ENCODE assay signal across 8 cellular contexts in genomic region chr15:40782609-40783227, GRCh38. TPM values are rescaled to one million over a fixed set of nuclear protein-coding genes. Genes with fewer than 3 reads are reported as not detected.
DNase-seq lines count a peak whose midpoint lies in the region; ATAC-seq and TF ChIP-seq lines count a peak whose summit lies in the region.

No MANE protein-coding gene starts in this region.

- H3K9me3 ChIP-seq in OCI-LY3 (ENCODE audit: insufficient read depth, low read length) (no peaks in the 10 kb centered on the region), spleen (no peaks in the 10 kb centered on the region)

- no peak overlapping the region for H3K4me3 ChIP-seq in OCI-LY3 (ENCODE audit: low read length)
- H3K4me3 ChIP-seq in spleen, result no peak overlapping the region

- H3K9ac ChIP-seq in OCI-LY3 (ENCODE audit: low read length), result no peak overlapping the region

- TF ChIP-seq POLR2A in spleen (IDR thresholded peaks at IDR 0.05), result no peak

- H3K4me1 ChIP-seq in OCI-LY3 (ENCODE audit: low read length), result no peaks in the 10 kb centered on the region
- H3K4me1 ChIP-seq in foreskin keratinocyte, result peaks cover 16% of the 10 kb centered on the region
- H3K4me1 ChIP-seq in spleen, result peaks cover 0 to 30% (median 12%) of the 10 kb centered on the region in 6 donors

- H3K27ac ChIP-seq in OCI-LY3 (ENCODE audit: low read length), result no peak overlapping the region
- H3K27ac ChIP-seq in foreskin keratinocyte, result no peak overlapping the region
- no peak overlapping the region for H3K27ac ChIP-seq in spleen

- peak; percentile 81 for ATAC-seq in HG03354 (IDR thresholded peaks at IDR 0.05; ENCODE audit: poor library complexity, severe bottlenecking, unreplicated experiment)
- peak; percentile 73 for ATAC-seq in foreskin keratinocyte

- intact Hi-C loops in spleen (cut with DNase I; ENCODE audit: low total_unique reads), result loop anchor here (2.0 kb wide), 1 partner anchor 104 kb away; no protein-coding TSS in a partner anchor

- peak; percentile 85 for TF ChIP-seq CTCF in OCI-LY3 (IDR thresholded peaks at IDR 0.05; ENCODE audit: low read depth, low read length)
- peak; percentile 94 for TF ChIP-seq CTCF in foreskin keratinocyte (conservative IDR thresholded peaks at IDR 0.05)
- TF ChIP-seq CTCF in spleen (IDR thresholded peaks at IDR 0.05 in 8 of 11, conservative IDR thresholded peaks at IDR 0.05 in 3 of 11), result peak; percentile 56 to 89 (median 83)

- H3K36me3 ChIP-seq in OCI-LY3 (replicated peaks; ENCODE audit: low read depth, low read length) (peaks cover 5% of the 10 kb centered on the region), spleen (peaks cover 0 to 36% (median 23%) of the 10 kb centered on the region in 6 donors)

- H3K79me2 ChIP-seq in OCI-LY3 (ENCODE audit: low read length), result no peaks in the 10 kb centered on the region

- DNase-seq in DMS 273 (lab: John Stamatoyannopoulos, UW; ENCODE audit: unreplicated experiment), result peak; percentile 74
- no peak for DNase-seq in DMS 273 treated with DMSO at 0.1 percent for 48 hours (lab: John Stamatoyannopoulos, UW)
- peak; percentile 71 for DNase-seq in activated T-cell treated with anti-CD3 and anti-CD28 coated beads for 48 hours (ENCODE audit: low read depth)
- peak in 1 of 2 donors; percentile 55 for DNase-seq in foreskin keratinocyte
- peak; percentile 94 for DNase-seq in spleen
- no peak for DNase-seq in foreskin melanocyte

- no peak overlapping the region for H2AFZ ChIP-seq in OCI-LY3 (ENCODE audit: low read depth, low read length)

- no peaks in the 10 kb centered on the region for H4K20me1 ChIP-seq in OCI-LY3 (ENCODE audit: insufficient read depth, low read length)

- WGBS in spleen, 5 donors, result 54 to 63% (median 58%) methylated on average over 8 of the region's 8 CpGs

- no peak overlapping the region for H3K4me2 ChIP-seq in OCI-LY3 (ENCODE audit: low read length)

- no peaks in the 10 kb centered on the region for H3K27me3 ChIP-seq in OCI-LY3 (ENCODE audit: low read depth, low read length)
- no peaks in the 10 kb centered on the region for H3K27me3 ChIP-seq in foreskin keratinocyte
- no peaks in the 10 kb centered on the region for H3K27me3 ChIP-seq in spleen (replicated peaks in 1 of 7)

RNA-seq across cellular contexts. Expression of gene C15orf62, which starts 12.9 kb away (rescaled TPM):
- 0.11 and 0.14 TPM in 2 replicates for total RNA-seq in foreskin keratinocyte
- polyA plus RNA-seq in foreskin keratinocyte, result 0.08 and 0.15 TPM in 2 replicates
- total RNA-seq in spleen, result under 1 TPM in 6 of 7 donors, not detected in 1; 0.20 to 0.66 (median 0.39) TPM
- polyA plus RNA-seq in spleen, result under 1 TPM; 0.36 to 0.39 (median 0.38) TPM

RNA-seq across cellular contexts. Expression of gene GCHFR, which starts 18.9 kb away (rescaled TPM):
- 7.3 and 9.0 TPM in 2 replicates for total RNA-seq in foreskin keratinocyte
- polyA plus RNA-seq in foreskin keratinocyte, result 9.0 and 12.9 TPM in 2 replicates
- 10 to 100 TPM in 4 of 7 donors, 1 to 10 TPM in 3; 6.1 to 21.9 (median 13.6) TPM for total RNA-seq in spleen
- 10 to 100 TPM; 17.7 to 38.0 (median 23.6) TPM for polyA plus RNA-seq in spleen

RNA-seq across cellular contexts. Expression of gene ZFYVE19, which starts 24.2 kb away (rescaled TPM):
- 26.8 and 29.7 TPM in 2 replicates for total RNA-seq in foreskin keratinocyte
- 31.9 and 34.5 TPM in 2 replicates for polyA plus RNA-seq in foreskin keratinocyte
- 10 to 100 TPM; 16.1 to 31.1 (median 20.3) TPM for total RNA-seq in spleen
- 10 to 100 TPM; 23.2 to 31.7 (median 27.3) TPM for polyA plus RNA-seq in spleen

RNA-seq across cellular contexts. Expression of gene DNAJC17, which starts 24.6 kb away (rescaled TPM):
- total RNA-seq in foreskin keratinocyte (46.6 and 54.4 TPM in 2 replicates), spleen (10 to 100 TPM; 16.2 to 57.1 (median 41.1) TPM)
- polyA plus RNA-seq in foreskin keratinocyte (51.3 and 59.3 TPM in 2 replicates), spleen (10 to 100 TPM; 52.5 to 61.5 (median 60.4) TPM)

RNA-seq across cellular contexts. Expression of gene RMDN3, which starts 27.7 kb away (rescaled TPM):
- total RNA-seq in foreskin keratinocyte (18.7 and 20.6 TPM in 2 replicates), spleen (10 to 100 TPM; 19.7 to 32.2 (median 25.6) TPM)
- polyA plus RNA-seq in foreskin keratinocyte (18.5 and 21.1 TPM in 2 replicates), spleen (10 to 100 TPM; 13.0 to 15.4 (median 13.7) TPM)

Comparison
In these comparisons a context has a peak if more than half of its experiments do, and no peak if none do; other contexts are left out.
1. DNase-seq: peak in DMS 273 (single experiment), activated T-cell treated with anti-CD3 and anti-CD28 coated beads for 48 hours (single experiment) and spleen (single experiment); none in DMS 273 treated with DMSO at 0.1 percent for 48 hours (single experiment) and foreskin melanocyte (single experiment).
2. Peak in every context shown above with its lines, with median percentiles within 50 percentile points of each other: CTCF ChIP-seq.